In genomic region chr3:45690331-45691035, GRCh38 we compare ENCODE assay signal across 8 cellular contexts. TPM values are rescaled to one million over a fixed set of nuclear protein-coding genes. Genes with fewer than 3 reads are reported as not detected.
DNase-seq lines count a peak whose midpoint lies in the region; TF ChIP-seq lines count a peak whose summit lies in the region.

No MANE protein-coding gene starts in this region.

- H2AK5ac ChIP-seq in mesendoderm (ENCODE audit: low read length) = no peak overlapping the region

- no peak overlapping the region for H2BK15ac ChIP-seq in mesendoderm (replicated peaks; ENCODE audit: low read depth)

- H3K79me1 ChIP-seq in mesendoderm (ENCODE audit: low read length) = peaks cover 7% of the 10 kb centered on the region

- no peak overlapping the region for H4K5ac ChIP-seq in mesendoderm (ENCODE audit: low read length)

- peak overlapping the region; percentile 94 for H3K56ac ChIP-seq in mesendoderm (ENCODE audit: low read length)

- no peak for DNase-seq in GM10266 (ENCODE audit: extremely low spot score)
- DNase-seq in NCI-H2081 treated with DMSO at 0.1 percent for 48 hours (lab: John Stamatoyannopoulos, UW) = peak; percentile 38
- DNase-seq in ascending aorta (ENCODE audit: low spot score in 2 of 2) = no peak
- DNase-seq in mesendoderm = peak; percentile 43
- DNase-seq in activated effector memory CD4-positive, alpha-beta T cell treated with anti-CD3 and anti-CD28 coated beads, Interleukin-2, amount 50 U/mL, for 16 hours = no peak
- DNase-seq in NCI-H345 (lab: John Stamatoyannopoulos, UW) = no peak
- DNase-seq in islet precursor cell = no peak
- no peak for DNase-seq in A172 (ENCODE audit: low spot score)

- peaks cover 52% of the 10 kb centered on the region for H3K79me2 ChIP-seq in mesendoderm (ENCODE audit: control insufficient read depth, insufficient read depth, low read length)

- no peak overlapping the region for H3K18ac ChIP-seq in mesendoderm (ENCODE audit: low read length)

- peak overlapping the region; percentile 81 to 89 for H3K27ac ChIP-seq in ascending aorta
- H3K27ac ChIP-seq in mesendoderm (ENCODE audit: low read depth, low read length) = no peak overlapping the region

- H3K9ac ChIP-seq in mesendoderm (ENCODE audit: low read length) = peak overlapping the region; percentile 82

- H3K4me3 ChIP-seq in ascending aorta = peak overlapping the region; percentile 79 to 81
- H3K4me3 ChIP-seq in mesendoderm (ENCODE audit: low read length) = peak overlapping the region; percentile 62

- TF ChIP-seq CTCF in GM10266 (IDR thresholded peaks at IDR 0.05; ENCODE audit: control insufficient read depth, insufficient read depth, low read depth, missing control alignments) (peak; percentile 5), ascending aorta (IDR thresholded peaks at IDR 0.05) (no peak)

- peaks cover 0 to 25% of the 10 kb centered on the region in 2 donors for H3K4me1 ChIP-seq in ascending aorta
- peaks cover 2% of the 10 kb centered on the region for H3K4me1 ChIP-seq in mesendoderm (ENCODE audit: control insufficient read depth, low read depth, low read length)

- no peak overlapping the region for H2BK5ac ChIP-seq in mesendoderm (ENCODE audit: low read length)

- peak overlapping the region; percentile 49 for H3K4me2 ChIP-seq in mesendoderm (ENCODE audit: low read length)

- H3K23ac ChIP-seq in mesendoderm (ENCODE audit: low read length) = no peak overlapping the region

- H3K27me3 ChIP-seq in ascending aorta = no peaks in the 10 kb centered on the region
- H3K27me3 ChIP-seq in mesendoderm (ENCODE audit: insufficient read depth, low read length, poor library complexity) = no peaks in the 10 kb centered on the region

- no peaks in the 10 kb centered on the region for H3K9me3 ChIP-seq in ascending aorta

- H4K8ac ChIP-seq in mesendoderm (ENCODE audit: low read depth, low read length) = no peak overlapping the region

- intact Hi-C loops in ascending aorta (cut with DNase I) = no loop called here

- no peak overlapping the region for H3K4ac ChIP-seq in mesendoderm (ENCODE audit: low read depth, low read length)

- WGBS in mesendoderm (ENCODE audit: extremely low coverage, insufficient coverage, low lambda C conversion rate) = no CpG with 5 or more reads among the region's 4 CpGs

- H2BK120ac ChIP-seq in mesendoderm (ENCODE audit: low read depth, low read length) = no peak overlapping the region

- peaks cover 0 to 10% of the 10 kb centered on the region in 2 donors for H3K36me3 ChIP-seq in ascending aorta
- H3K36me3 ChIP-seq in mesendoderm (ENCODE audit: control insufficient read depth, insufficient read depth, low read length) = no peaks in the 10 kb centered on the region

RNA-seq across cellular contexts. Expression of gene SACM1L, which starts 1.3 kb away (rescaled TPM):
- total RNA-seq in ascending aorta = 7.2 TPM
- polyA plus RNA-seq in mesendoderm (2013, experiment 1 of 2) = 32.1 TPM
- polyA plus RNA-seq in mesendoderm (2013, experiment 2 of 2) = 32.5 TPM
- 26.6 and 31.2 TPM in 2 replicates for total RNA-seq in A172 (2014; rRNA removed; shearing (Covaris generic))

Comparison
In these comparisons a context has a peak if more than half of its experiments do, and no peak if none do; other contexts are left out.
1. DNase-seq: peak in NCI-H2081 treated with DMSO at 0.1 percent for 48 hours (single experiment) and mesendoderm (single experiment); none in GM10266 (single experiment), ascending aorta (0 of 2), activated effector memory CD4-positive, alpha-beta T cell treated with anti-CD3 and anti-CD28 coated beads, Interleukin-2, amount 50 U/mL, for 16 hours (single experiment), NCI-H345 (single experiment), islet precursor cell (single experiment) and A172 (single experiment).